9 cellular contexts compared by ENCODE assay signal in genomic region chr12:55188974-55189556, GRCh38. TPM values are rescaled to one million over a fixed set of nuclear protein-coding genes. Genes with fewer than 3 reads are reported as not detected.
DNase-seq lines count a peak whose midpoint lies in the region; ATAC-seq lines count a peak whose summit lies in the region.
"Had no signal": no experiment of that assay in that cellular context is flagged by ENCODE, and none has a peak within 500 bp of the region (broad histone marks: within the 10 kb centered on the region; RNA-seq: fewer than 3 reads in every experiment).

No MANE protein-coding gene starts in this region.

- H3K9me3 Mint-ChIP-seq in activated naive CD8-positive, alpha-beta T cell treated with anti-CD3 and anti-CD28 coated beads, Interleukin-2, amount 50 U/mL, for 24 hours, result no peaks in the 10 kb centered on the region

- no peak overlapping the region for H3K4me3 Mint-ChIP-seq in activated naive CD8-positive, alpha-beta T cell treated with anti-CD3 and anti-CD28 coated beads, Interleukin-2, amount 50 U/mL, for 24 hours

- no peaks in the 10 kb centered on the region for H3K4me1 Mint-ChIP-seq in activated naive CD8-positive, alpha-beta T cell treated with anti-CD3 and anti-CD28 coated beads, Interleukin-2, amount 50 U/mL, for 24 hours

- no peaks in the 10 kb centered on the region for H3K36me3 Mint-ChIP-seq in activated naive CD8-positive, alpha-beta T cell treated with anti-CD3 and anti-CD28 coated beads, Interleukin-2, amount 50 U/mL, for 24 hours (ENCODE audit: low read depth)

- no peaks in the 10 kb centered on the region for H3K4me1 ChIP-seq in right cardiac atrium (ENCODE audit: control insufficient read depth, insufficient read depth, low read length)

- H3K9me3 ChIP-seq in right cardiac atrium (ENCODE audit: control insufficient read depth, low read length), result no peaks in the 10 kb centered on the region

- peaks cover 28% of the 10 kb centered on the region for H3K27me3 Mint-ChIP-seq in activated naive CD8-positive, alpha-beta T cell treated with anti-CD3 and anti-CD28 coated beads, Interleukin-2, amount 50 U/mL, for 24 hours

- H3K4me3 ChIP-seq in right cardiac atrium (ENCODE audit: low read length) (no peak overlapping the region), skeletal muscle cell (ENCODE audit: low read depth, low read length) (no peak overlapping the region)

- intact Hi-C loops in right cardiac atrium (cut with DNase I), result loop anchor here in 2 of 4 donors (5.0 to 10.0 kb wide), 2 partner anchors 426 to 428 kb away; no protein-coding TSS in a partner anchor

- H3K27me3 ChIP-seq in right cardiac atrium (ENCODE audit: control insufficient read depth, insufficient read depth), result no peaks in the 10 kb centered on the region

- H3K27ac Mint-ChIP-seq in activated naive CD8-positive, alpha-beta T cell treated with anti-CD3 and anti-CD28 coated beads, Interleukin-2, amount 50 U/mL, for 24 hours, result no peak overlapping the region

- under 1% methylated on average over 4 of the region's 4 CpGs for WGBS in right cardiac atrium

- peak; percentile 13 for DNase-seq in activated CD8-positive, alpha-beta memory T cell treated with anti-CD3 and anti-CD28 coated beads, Interleukin-2, amount 50 U/mL, for 24 hours (ENCODE audit: extremely low read depth)
- no peak for DNase-seq in activated CD8-positive, alpha-beta memory T cell treated with anti-CD3 and anti-CD28 coated beads, Interleukin-2, amount 50 U/mL, for 48 hours
- DNase-seq in HuH-7.5 (ENCODE audit: low spot score) (peak; percentile 22), NOMO-1 (lab: John Stamatoyannopoulos, UW; ENCODE audit: unreplicated experiment in 2 of 2) (peak; percentile 41 to 70), right cardiac atrium (no peak), skeletal muscle cell (ENCODE audit: low read depth) (peak; percentile 28)
- peak; percentile 32 for DNase-seq in activated naive CD8-positive, alpha-beta T cell treated with anti-CD3 and anti-CD28 coated beads, Interleukin-2, amount 50 U/mL, for 24 hours

- ATAC-seq in GM21576 (IDR thresholded peaks at IDR 0.05; ENCODE audit: unreplicated experiment) (peak; percentile 89), right cardiac atrium (peak; percentile 59 to 65)
- peak; percentile 75 for ATAC-seq in activated naive CD8-positive, alpha-beta T cell treated with anti-CD3 and anti-CD28 coated beads, Interleukin-2, amount 50 U/mL, for 24 hours

- no peak overlapping the region for H3K27ac ChIP-seq in right cardiac atrium (ENCODE audit: low read length)

RNA-seq across cellular contexts. Expression of gene OR10A7, which starts 31.8 kb away (rescaled TPM):
- not detected for total RNA-seq in right cardiac atrium
- not detected for polyA plus RNA-seq in right cardiac atrium
- total RNA-seq: lower leg skin had no signal

RNA-seq across cellular contexts. Expression of gene OR6C74, which starts 55.3 kb away (rescaled TPM):
- total RNA-seq in right cardiac atrium, result not detected
- not detected for polyA plus RNA-seq in right cardiac atrium
- total RNA-seq: lower leg skin had no signal

Comparison
In these comparisons a context has a peak if more than half of its experiments do, and no peak if none do; other contexts are left out.
1. DNase-seq: peak in activated CD8-positive, alpha-beta memory T cell treated with anti-CD3 and anti-CD28 coated beads, Interleukin-2, amount 50 U/mL, for 24 hours (single experiment), HuH-7.5 (single experiment), NOMO-1 (2 of 2), activated naive CD8-positive, alpha-beta T cell treated with anti-CD3 and anti-CD28 coated beads, Interleukin-2, amount 50 U/mL, for 24 hours (single experiment) and skeletal muscle cell (single experiment); none in activated CD8-positive, alpha-beta memory T cell treated with anti-CD3 and anti-CD28 coated beads, Interleukin-2, amount 50 U/mL, for 48 hours (single experiment) and right cardiac atrium (0 of 3).
2. Peak in every context shown above with its lines, with median percentiles within 50 percentile points of each other: ATAC-seq.